22 cellular contexts compared by ENCODE assay signal in genomic region chr13:67299731-67300130, GRCh38.
DNase-seq lines count a peak whose midpoint lies in the region; ATAC-seq, FAIRE-seq and TF ChIP-seq lines count a peak whose summit lies in the region.
"Had no signal": no experiment of that assay in that cellular context is flagged by ENCODE, and none has a peak within 500 bp of the region (broad histone marks: within the 10 kb centered on the region; RNA-seq: fewer than 3 reads in every experiment).

No MANE protein-coding gene starts in this region.

- no peak for FAIRE-seq in astrocyte (lab: Jason Lieb, UNC)
- FAIRE-seq: endometrium had no signal

- no peak overlapping the region for H3K4me3 Mint-ChIP-seq in astrocyte (ENCODE audit: unreplicated experiment)
- no peak overlapping the region for H3K4me3 Mint-ChIP-seq in activated T-cell treated with anti-CD3 and anti-CD28 coated beads, Interleukin-2, amount 50 U/mL, for 72 hours
- H3K4me3 Mint-ChIP-seq: activated naive CD8-positive, alpha-beta T cell treated with anti-CD3 and anti-CD28 coated beads, Interleukin-2, amount 50 U/mL, for 24 hours; GM23338; memory B cell; nephron had no signal

- H3K4me1 Mint-ChIP-seq in astrocyte (ENCODE audit: low read depth, unreplicated experiment) = peaks cover 37% of the 10 kb centered on the region
- H3K4me1 Mint-ChIP-seq in activated T-cell treated with anti-CD3 and anti-CD28 coated beads, Interleukin-2, amount 50 U/mL, for 72 hours (ENCODE audit: low read depth) = no peaks in the 10 kb centered on the region
- H3K4me1 Mint-ChIP-seq: activated naive CD8-positive, alpha-beta T cell treated with anti-CD3 and anti-CD28 coated beads, Interleukin-2, amount 50 U/mL, for 24 hours; GM23338; memory B cell; nephron had no signal

- H3K27me3 ChIP-seq in MG63 (no peaks in the 10 kb centered on the region), astrocyte (ENCODE audit: insufficient read depth, low read length) (no peaks in the 10 kb centered on the region), skeletal muscle satellite cell (ENCODE audit: control insufficient read depth, insufficient read depth, low read length) (no peaks in the 10 kb centered on the region)
- H3K27me3 ChIP-seq: BLaER1, heart right ventricle, transverse colon had no signal

- H3K9ac ChIP-seq in astrocyte (ENCODE audit: low read length) (peak overlapping the region; percentile 11), skeletal muscle satellite cell (ENCODE audit: low read depth, low read length) (peak overlapping the region; percentile 59)
- H3K9ac ChIP-seq: BLaER1 had no signal

- peak overlapping the region; percentile 52 for H3K4me2 ChIP-seq in astrocyte (ENCODE audit: low read length)
- peak overlapping the region; percentile 69 for H3K4me2 ChIP-seq in skeletal muscle satellite cell (ENCODE audit: low read length)
- H3K4me2 ChIP-seq: BLaER1, GM23338 had no signal

- H4K20me1 ChIP-seq in astrocyte (ENCODE audit: insufficient read depth, low read length) = no peaks in the 10 kb centered on the region
- H4K20me1 ChIP-seq: BLaER1 had no signal

- peaks cover 6% of the 10 kb centered on the region for H3K4me1 ChIP-seq in astrocyte (ENCODE audit: insufficient read depth, low read length)
- peaks cover 42% of the 10 kb centered on the region for H3K4me1 ChIP-seq in skeletal muscle satellite cell (ENCODE audit: control insufficient read depth, insufficient read depth, low read length)
- H3K4me1 ChIP-seq: BLaER1, heart right ventricle, transverse colon had no signal

- TF ChIP-seq CTCF in astrocyte (IDR thresholded peaks at IDR 0.05; ENCODE audit: insufficient read depth, low read depth, low read length) = no peak

- H3K4me3 ChIP-seq in MG63 = no peak overlapping the region
- no peak overlapping the region for H3K4me3 ChIP-seq in astrocyte (ENCODE audit: insufficient read depth, low read depth, low read length)
- peak overlapping the region; percentile 37 for H3K4me3 ChIP-seq in skeletal muscle satellite cell (ENCODE audit: low read length)
- H3K4me3 ChIP-seq: BLaER1, GM23338, heart right ventricle, transverse colon had no signal

- peaks cover 2% of the 10 kb centered on the region; the same call in 1 of the 2 replicates for H3K9me3 ChIP-seq in MG63
- no peaks in the 10 kb centered on the region for H3K9me3 ChIP-seq in astrocyte (ENCODE audit: insufficient read depth, low read depth, low read length)
- H3K9me3 ChIP-seq in skeletal muscle satellite cell (replicated peaks; ENCODE audit: low read length) = no peaks in the 10 kb centered on the region
- H3K9me3 ChIP-seq: transverse colon had no signal

- no peak for ATAC-seq in activated T-cell treated with anti-CD3 and anti-CD28 coated beads, Interleukin-2, amount 50 U/mL, for 72 hours (replicated peaks in 1 of 2)
- ATAC-seq: activated naive CD8-positive, alpha-beta T cell treated with anti-CD3 and anti-CD28 coated beads, Interleukin-2, amount 50 U/mL, for 24 hours; GM23338 had no signal

- peak overlapping the region; percentile 77 for H3K27ac ChIP-seq in astrocyte (ENCODE audit: low read depth, low read length)
- H3K27ac ChIP-seq: BLaER1, heart right ventricle, transverse colon had no signal

- no peaks in the 10 kb centered on the region for H3K9me3 Mint-ChIP-seq in astrocyte (ENCODE audit: unreplicated experiment)
- peaks cover 0 to 4% of the 10 kb centered on the region in 2 donors for H3K9me3 Mint-ChIP-seq in activated T-cell treated with anti-CD3 and anti-CD28 coated beads, Interleukin-2, amount 50 U/mL, for 72 hours
- H3K9me3 Mint-ChIP-seq: activated naive CD8-positive, alpha-beta T cell treated with anti-CD3 and anti-CD28 coated beads, Interleukin-2, amount 50 U/mL, for 24 hours; GM23338; nephron had no signal

- no peaks in the 10 kb centered on the region for H3K36me3 Mint-ChIP-seq in astrocyte (ENCODE audit: low read depth, unreplicated experiment)
- no peaks in the 10 kb centered on the region for H3K36me3 Mint-ChIP-seq in activated T-cell treated with anti-CD3 and anti-CD28 coated beads, Interleukin-2, amount 50 U/mL, for 72 hours (ENCODE audit: insufficient read depth in 2 of 2)
- H3K36me3 Mint-ChIP-seq: memory B cell had no signal

- no peaks in the 10 kb centered on the region for H3K27me3 Mint-ChIP-seq in astrocyte (ENCODE audit: low read depth, unreplicated experiment)
- H3K27me3 Mint-ChIP-seq in activated T-cell treated with anti-CD3 and anti-CD28 coated beads, Interleukin-2, amount 50 U/mL, for 72 hours (ENCODE audit: low read depth) = no peaks in the 10 kb centered on the region
- H3K27me3 Mint-ChIP-seq: activated naive CD8-positive, alpha-beta T cell treated with anti-CD3 and anti-CD28 coated beads, Interleukin-2, amount 50 U/mL, for 24 hours; memory B cell had no signal

- H3K27ac Mint-ChIP-seq in astrocyte (ENCODE audit: unreplicated experiment) = peak overlapping the region; percentile 97
- H3K27ac Mint-ChIP-seq in activated T-cell treated with anti-CD3 and anti-CD28 coated beads, Interleukin-2, amount 50 U/mL, for 72 hours = no peak overlapping the region
- H3K27ac Mint-ChIP-seq: activated naive CD8-positive, alpha-beta T cell treated with anti-CD3 and anti-CD28 coated beads, Interleukin-2, amount 50 U/mL, for 24 hours; GM23338; memory B cell; nephron had no signal

- H3K79me2 ChIP-seq in astrocyte (ENCODE audit: insufficient read depth, low read length) = no peaks in the 10 kb centered on the region

- H3K36me3 ChIP-seq in MG63 (no peaks in the 10 kb centered on the region), astrocyte (ENCODE audit: insufficient read depth, low read length) (no peaks in the 10 kb centered on the region), skeletal muscle satellite cell (ENCODE audit: insufficient read depth, low read length) (no peaks in the 10 kb centered on the region)
- H3K36me3 ChIP-seq: BLaER1, heart right ventricle, transverse colon had no signal

- peak; percentile 2 for DNase-seq in MG63
- peak; percentile 59 for DNase-seq in astrocyte (ENCODE audit: low read depth)
- DNase-seq in fibroblast of peridontal ligament (ENCODE audit: extremely low read depth) = peak; percentile 24
- DNase-seq in NCI-H526 treated with DMSO at 0.1 percent for 48 hours (lab: John Stamatoyannopoulos, UW) = no peak
- no peak for DNase-seq in activated T-cell treated with anti-CD3 and anti-CD28 coated beads, Interleukin-2, amount 50 U/mL, for 72 hours
- DNase-seq in activated gamma-delta T cell treated with Interleukin-2 at 50 U/mL for 16 hours = no peak
- DNase-seq: activated naive CD8-positive, alpha-beta T cell treated with anti-CD3 and anti-CD28 coated beads, Interleukin-2, amount 50 U/mL, for 24 hours; cerebellar nuclear complex; heart right ventricle; islet precursor cell; Karpas-422; NCI-H1417 treated with DMSO at 0.1 percent for 48 hours; NCI-H345; SHP77; stimulated activated naive CD4-positive, alpha-beta T cell treated with Interleukin-2 at 50 U/mL for 16 hours; transverse colon had no signal

- H2AFZ ChIP-seq in astrocyte (ENCODE audit: low read depth, low read length) = peak overlapping the region; percentile 63
- H2AFZ ChIP-seq: GM23338 had no signal

Comparison
In these comparisons a context has a peak if more than half of its experiments do, and no peak if none do; other contexts are left out.
1. DNase-seq: peak in MG63 (single experiment), astrocyte (single experiment) and fibroblast of peridontal ligament (single experiment); none in NCI-H526 treated with DMSO at 0.1 percent for 48 hours (single experiment), activated T-cell treated with anti-CD3 and anti-CD28 coated beads, Interleukin-2, amount 50 U/mL, for 72 hours (0 of 2) and activated gamma-delta T cell treated with Interleukin-2 at 50 U/mL for 16 hours (single experiment).